In the genomic region with DNA sequence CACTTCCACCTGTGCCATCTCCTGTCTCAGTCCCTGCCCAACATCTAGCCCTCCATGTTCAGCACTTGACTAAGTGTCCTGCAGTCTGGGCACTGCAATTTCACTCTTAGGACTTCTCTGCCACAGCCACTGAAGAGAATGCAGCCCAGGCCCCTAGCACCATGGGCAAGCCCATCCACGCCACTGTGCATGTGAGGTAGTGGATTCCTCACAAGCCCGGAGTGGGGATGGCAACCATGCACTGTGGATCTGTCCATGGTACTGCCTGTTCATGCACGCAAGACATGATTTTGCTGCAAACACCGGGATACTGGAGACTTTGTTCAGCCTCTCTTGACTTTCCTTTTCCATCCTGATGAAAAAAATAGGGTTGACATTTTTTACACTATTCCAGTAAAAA, we compare ENCODE assay signal across 7 cellular contexts. TPM values are rescaled to one million over a fixed set of nuclear protein-coding genes. Genes with fewer than 3 reads are reported as not detected.
A peak's percentile ranks its signal among the peaks of the same experiment; 100 is the strongest.
DNase-seq lines count a peak whose midpoint lies in the region; ATAC-seq and TF ChIP-seq lines count a peak whose summit lies in the region.

No MANE protein-coding gene starts in this region.

- no peaks in the 10 kb centered on the region for H3K27me3 ChIP-seq in parathyroid adenoma (ENCODE audit: control insufficient read depth, insufficient read depth, low read length)

- no peak overlapping the region for H3K27ac ChIP-seq in SK-N-MC
- H3K27ac ChIP-seq in parathyroid adenoma = peak overlapping the region; percentile 88

- peaks cover 50% of the 10 kb centered on the region for H3K4me1 ChIP-seq in parathyroid adenoma

- DNase-seq in HPDE6-E6E7 (ENCODE audit: extremely low spot score) = peak; percentile 19
- peak; percentile 10 for DNase-seq in SK-N-MC (ENCODE audit: low read depth, low spot score)
- peak; percentile 59 for DNase-seq in fibroblast of mammary gland (ENCODE audit: low read depth)
- DNase-seq in activated effector memory CD4-positive, alpha-beta T cell treated with anti-CD3 and anti-CD28 coated beads, Interleukin-2, amount 50 U/mL, for 16 hours = no peak
- DNase-seq in H4 (ENCODE audit: low spot score) = no peak

- H3K4me3 ChIP-seq in SK-N-MC = no peak overlapping the region
- H3K4me3 ChIP-seq in fibroblast of mammary gland (ENCODE audit: control insufficient read depth, low read depth, low read length) = no peak overlapping the region
- H3K4me3 ChIP-seq in parathyroid adenoma (ENCODE audit: low read depth, low read length) = no peak overlapping the region

- ATAC-seq in HG02678 (IDR thresholded peaks at IDR 0.05; ENCODE audit: unreplicated experiment) = no peak

- no peaks in the 10 kb centered on the region for H3K79me2 ChIP-seq in parathyroid adenoma

- peak overlapping the region; percentile 3 for H2AFZ ChIP-seq in parathyroid adenoma

- H3K4me2 ChIP-seq in parathyroid adenoma (ENCODE audit: low read length) = no peak overlapping the region

- no peak for TF ChIP-seq CTCF in fibroblast of mammary gland (conservative IDR thresholded peaks at IDR 0.05; ENCODE audit: control insufficient read depth, insufficient read depth, low read depth, low read length)
- no peak for TF ChIP-seq CTCF in parathyroid adenoma (IDR thresholded peaks at IDR 0.05)

- no peaks in the 10 kb centered on the region for H3K9me3 ChIP-seq in SK-N-MC (ENCODE audit: low read depth, low read length)
- H3K9me3 ChIP-seq in parathyroid adenoma (ENCODE audit: control insufficient read depth, low read length) = no peaks in the 10 kb centered on the region

- H3K9ac ChIP-seq in SK-N-MC (ENCODE audit: insufficient read length) (no peak overlapping the region), parathyroid adenoma (no peak overlapping the region)

- H3K36me3 ChIP-seq in SK-N-MC (ENCODE audit: insufficient read depth, low read length) = no peaks in the 10 kb centered on the region
- no peaks in the 10 kb centered on the region for H3K36me3 ChIP-seq in parathyroid adenoma (ENCODE audit: control insufficient read depth, insufficient read depth, low read length)

RNA-seq across cellular contexts. Expression of gene DDC, which starts 12.3 kb away (rescaled TPM):
- total RNA-seq in H4 (2014; rRNA removed; shearing (Covaris generic)) = not detected in 2 replicates

Comparison
In these comparisons a context has a peak if more than half of its experiments do, and no peak if none do; other contexts are left out.
1. DNase-seq: peak in HPDE6-E6E7 (single experiment), SK-N-MC (single experiment) and fibroblast of mammary gland (single experiment); none in activated effector memory CD4-positive, alpha-beta T cell treated with anti-CD3 and anti-CD28 coated beads, Interleukin-2, amount 50 U/mL, for 16 hours (single experiment) and H4 (single experiment).